In the genomic region with DNA sequence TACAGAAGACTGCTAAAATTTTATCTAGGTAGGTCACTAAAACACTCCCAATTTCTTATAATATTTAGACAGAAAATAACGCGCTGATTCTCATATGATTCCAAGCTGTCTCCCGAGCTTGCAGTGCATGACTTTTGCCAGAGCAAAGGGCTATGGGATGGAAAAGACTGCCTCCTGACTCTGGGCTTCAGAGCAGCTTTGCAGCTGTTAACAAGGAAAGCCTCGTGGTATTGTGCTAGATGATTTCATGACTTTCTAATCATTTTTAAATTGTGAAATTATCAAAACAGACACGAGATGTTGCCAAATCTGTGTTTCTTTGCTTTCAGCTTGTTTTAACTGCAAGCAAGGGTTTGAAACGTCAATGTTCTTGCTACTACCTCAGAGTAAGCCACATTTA, we compare ENCODE assay signal across 21 cellular contexts.
DNase-seq lines count a peak whose midpoint lies in the region; TF ChIP-seq lines count a peak whose summit lies in the region.
"Had no signal": no experiment of that assay in that cellular context is flagged by ENCODE, and none has a peak within 500 bp of the region (broad histone marks: within the 10 kb centered on the region; RNA-seq: fewer than 3 reads in every experiment).

No MANE protein-coding gene starts in this region.

- TF ChIP-seq CTCF in osteoblast (IDR thresholded peaks at IDR 0.05; ENCODE audit: extremely low read depth, low read depth, low read length): no peak
- no peak for TF ChIP-seq CTCF in breast epithelium (IDR thresholded peaks at IDR 0.05)
- no peak for TF ChIP-seq CTCF in vagina (IDR thresholded peaks at IDR 0.05)

- intact Hi-C loops in breast epithelium (cut with DNase I; ENCODE audit: low total_unique reads): no loop called here
- intact Hi-C loops in vagina (cut with DNase I): loop anchor here (10.0 kb wide), 1 partner anchor 979 kb away; no protein-coding TSS in a partner anchor

- H3K27ac ChIP-seq in osteoblast (ENCODE audit: low read depth, low read length) (no peak overlapping the region), breast epithelium (no peak overlapping the region), vagina (no peak overlapping the region)
- H3K27ac ChIP-seq: adrenal gland, coronary artery had no signal

- TF ChIP-seq POLR2A in breast epithelium (IDR thresholded peaks at IDR 0.05) (no peak), vagina (IDR thresholded peaks at IDR 0.05) (no peak)

- H3K27me3 ChIP-seq in osteoblast (ENCODE audit: insufficient read depth, low read length): no peaks in the 10 kb centered on the region
- no peaks in the 10 kb centered on the region for H3K27me3 ChIP-seq in breast epithelium
- H3K27me3 ChIP-seq in vagina: no peaks in the 10 kb centered on the region
- H3K27me3 ChIP-seq: adrenal gland, upper lobe of right lung had no signal

- H2AFZ ChIP-seq in osteoblast (ENCODE audit: low read length): peak overlapping the region; percentile 86

- H3K36me3 ChIP-seq in osteoblast (ENCODE audit: insufficient read depth, low read length): no peaks in the 10 kb centered on the region
- H3K36me3 ChIP-seq in breast epithelium: peaks cover 3% of the 10 kb centered on the region
- H3K36me3 ChIP-seq in vagina: no peaks in the 10 kb centered on the region
- H3K36me3 ChIP-seq: adrenal gland, upper lobe of right lung had no signal

- no peaks in the 10 kb centered on the region for H4K20me1 ChIP-seq in osteoblast (ENCODE audit: insufficient read depth, low read length)

- peak; percentile 8 for DNase-seq in Ammon's horn (ENCODE audit: low spot score)
- peak; percentile 3 for DNase-seq in M059J (ENCODE audit: low read depth)
- peak; percentile 29 for DNase-seq in fibroblast of peridontal ligament (ENCODE audit: extremely low read depth)
- no peak for DNase-seq in osteoblast (ENCODE audit: insufficient read length, low spot score, missing footprints)
- no peak for DNase-seq in breast epithelium (ENCODE audit: low spot score in 2 of 2)
- DNase-seq in vagina (ENCODE audit: extremely low spot score in 2 of 2): no peak
- no peak for DNase-seq in NCI-H345 (lab: John Stamatoyannopoulos, UW)
- DNase-seq: activated CD4-positive, alpha-beta T cell treated with anti-CD3 and anti-CD28 coated beads for 1 hour; activated naive CD4-positive, alpha-beta T cell; activated T-cell treated with anti-CD3 and anti-CD28 coated beads, Interleukin-2, amount 50 U/mL, for 1 hour; adrenal gland; CD8-positive, alpha-beta T cell; HFFc6; KG1; NCI-H187; NCI-H748 treated with DMSO at 0.1 percent for 48 hours; occipital lobe; stimulated activated CD8-positive, alpha-beta memory T cell treated with anti-CD3 and anti-CD28 coated beads, Interleukin-4, amount 100 ng/mL, for 48 hours; T-helper 1 cell; upper lobe of right lung had no signal

- peak overlapping the region; percentile 47 for H3K4me2 ChIP-seq in osteoblast (ENCODE audit: insufficient read depth, low read length)

- no peaks in the 10 kb centered on the region for H3K79me2 ChIP-seq in osteoblast (ENCODE audit: insufficient read depth, low read length)

- H3K9me3 ChIP-seq in osteoblast (ENCODE audit: low read depth, low read length) (no peaks in the 10 kb centered on the region), breast epithelium (no peaks in the 10 kb centered on the region), vagina (no peaks in the 10 kb centered on the region)
- H3K9me3 ChIP-seq: adrenal gland, upper lobe of right lung had no signal

- H3K4me3 ChIP-seq in osteoblast (ENCODE audit: insufficient read depth, low read length) (no peak overlapping the region), breast epithelium (no peak overlapping the region), vagina (no peak overlapping the region)
- H3K4me3 ChIP-seq: adrenal gland, coronary artery, upper lobe of right lung had no signal

- H3K4me1 ChIP-seq in osteoblast (ENCODE audit: insufficient read depth, low read length) (peaks cover 4% of the 10 kb centered on the region), breast epithelium (no peaks in the 10 kb centered on the region), vagina (no peaks in the 10 kb centered on the region)
- H3K4me1 ChIP-seq: adrenal gland, upper lobe of right lung had no signal

Comparison
In these comparisons a context has a peak if more than half of its experiments do, and no peak if none do; other contexts are left out.
1. DNase-seq: peak in Ammon's horn (single experiment), M059J (single experiment) and fibroblast of peridontal ligament (single experiment); none in osteoblast (single experiment), breast epithelium (0 of 2), vagina (0 of 2) and NCI-H345 (single experiment).